1 cellular context compared by ENCODE assay signal in genomic region chr9:106883030-106883429, GRCh38.
TF ChIP-seq lines count a peak whose summit lies in the region.

No MANE protein-coding gene starts in this region.

TF ChIP-seq in GM23338, 12 proteins besides CTCF, POLR2A, EP300 and RAD21 (continued from another document):
- TF ChIP-seq REST (IDR thresholded peaks at IDR 0.05; ENCODE audit: unreplicated experiment), result no peak
- no peak for TF ChIP-seq ZNF462 (CRISPR knock-in tag; IDR thresholded peaks at IDR 0.05)
- no peak for TF ChIP-seq JUNB (IDR thresholded peaks at IDR 0.05; ENCODE audit: unreplicated experiment)
- TF ChIP-seq ETS1 (IDR thresholded peaks at IDR 0.05), result no peak
- no peak for TF ChIP-seq CREB1 (CRISPR knock-in tag; IDR thresholded peaks at IDR 0.05; ENCODE audit: low read depth)
- no peak for TF ChIP-seq POLR2AphosphoS5 (IDR thresholded peaks at IDR 0.05; ENCODE audit: low read depth)
- no peak for TF ChIP-seq NANOG (IDR thresholded peaks at IDR 0.05; ENCODE audit: borderline replicate concordance)
- TF ChIP-seq ZNF114 (CRISPR knock-in tag; IDR thresholded peaks at IDR 0.05), result no peak
- no peak for TF ChIP-seq ZNF331 (CRISPR knock-in tag; IDR thresholded peaks at IDR 0.05; ENCODE audit: low read depth)
- no peak for TF ChIP-seq EZH2 (IDR thresholded peaks at IDR 0.05; ENCODE audit: low read depth, unreplicated experiment)
